In genomic region chr18:62205824-62206223, GRCh38 we compare ENCODE assay signal across 23 cellular contexts. TPM values are rescaled to one million over a fixed set of nuclear protein-coding genes. Genes with fewer than 3 reads are reported as not detected.
DNase-seq lines count a peak whose midpoint lies in the region; ATAC-seq, FAIRE-seq and TF ChIP-seq lines count a peak whose summit lies in the region.
"Had no signal": no experiment of that assay in that cellular context is flagged by ENCODE, and none has a peak within 500 bp of the region (broad histone marks: within the 10 kb centered on the region; RNA-seq: fewer than 3 reads in every experiment).

No MANE protein-coding gene starts in this region.

- peaks cover 91% of the 10 kb centered on the region for H3K79me2 ChIP-seq in Loucy (ENCODE audit: insufficient read depth, low read length)

- H4K20me1 ChIP-seq in Loucy (ENCODE audit: insufficient read depth, low read length, poor library complexity, severe bottlenecking) = peaks cover 34% of the 10 kb centered on the region

- H2AFZ ChIP-seq in Loucy (ENCODE audit: low read length) = no peak overlapping the region

- no peaks in the 10 kb centered on the region for H3K27me3 Mint-ChIP-seq in chondrocyte (ENCODE audit: low read depth)
- H3K27me3 Mint-ChIP-seq: CD4-positive, alpha-beta T cell had no signal

- H3K4me2 ChIP-seq in Loucy (ENCODE audit: low read depth, low read length, poor library complexity, severe bottlenecking) = peak overlapping the region; percentile 54
- H3K4me2 ChIP-seq: A549; BLaER1 treated with 17β-estradiol and CSF1 and Interleukin-3, amounts not matched to agents 10 nM and 100 nM had no signal

- TF ChIP-seq CTCF in Loucy (conservative IDR thresholded peaks at IDR 0.05; ENCODE audit: low read length) (no peak), chondrocyte (IDR thresholded peaks at IDR 0.05) (no peak)

- H3K4me3 ChIP-seq in Loucy (ENCODE audit: low read length, poor library complexity, severe bottlenecking) = no peak overlapping the region
- H3K4me3 ChIP-seq: A549; BLaER1 treated with 17β-estradiol and CSF1 and Interleukin-3, amounts not matched to agents 10 nM and 100 nM had no signal

- peaks cover 9% of the 10 kb centered on the region for H3K9me3 Mint-ChIP-seq in chondrocyte (ENCODE audit: low read depth)
- H3K9me3 Mint-ChIP-seq: CD4-positive, alpha-beta T cell; CD8-positive, alpha-beta memory T cell had no signal

- no peaks in the 10 kb centered on the region for H3F3A ChIP-seq in Loucy (ENCODE audit: low read depth)

- H3K9me3 ChIP-seq in Loucy (ENCODE audit: insufficient read depth, low read depth, low read length) = peaks cover 3% of the 10 kb centered on the region; the same call in 1 of the 2 replicates
- H3K9me3 ChIP-seq: BE2C had no signal

- peaks cover 29% of the 10 kb centered on the region for H3K4me1 ChIP-seq in Loucy (ENCODE audit: insufficient read depth, low read length, poor library complexity, severe bottlenecking)
- H3K4me1 ChIP-seq: A549, BE2C had no signal

- H3K9ac ChIP-seq in Loucy (ENCODE audit: low read depth, low read length, poor library complexity, severe bottlenecking) = no peak overlapping the region
- H3K9ac ChIP-seq: BLaER1 treated with 17β-estradiol and CSF1 and Interleukin-3, amounts not matched to agents 10 nM and 100 nM had no signal

- no peak for FAIRE-seq in H54 (lab: Jason Lieb, UNC)
- FAIRE-seq: A549, GM12891 had no signal

- H3K36me3 ChIP-seq in Loucy (ENCODE audit: insufficient read depth, low read length) = 0 out of 2 replicates have a peak, but pooled peaks cover 7% of the 10 kb centered on the region
- H3K36me3 ChIP-seq: BE2C had no signal

- no peak overlapping the region for H3K4me3 Mint-ChIP-seq in chondrocyte (ENCODE audit: unreplicated experiment)
- H3K4me3 Mint-ChIP-seq: CD14-positive monocyte; CD4-positive, alpha-beta T cell had no signal

- DNase-seq in chondrocyte (ENCODE audit: low spot score) (no peak), left colon (no peak), glomerular visceral epithelial cell (ENCODE audit: extremely low spot score) (no peak), H54 (ENCODE audit: insufficient read length, low spot score) (no peak), T-helper 1 cell (no peak)
- DNase-seq in activated CD8-positive, alpha-beta memory T cell treated with anti-CD3 and anti-CD28 coated beads for 24 hours = no peak
- DNase-seq: 8988T; ACHN; AML-193; BE2C; CD4-positive, alpha-beta T cell; CD8-positive, alpha-beta memory T cell; DMS 273 treated with DMSO at 0.1 percent for 48 hours; DMS79 treated with DMSO at 0.1 percent for 48 hours; GF-D8; GOT3; H7; HCEC 1CT had no signal

- H3K27ac Mint-ChIP-seq in chondrocyte (ENCODE audit: unreplicated experiment) = peak overlapping the region; percentile 2
- H3K27ac Mint-ChIP-seq: CD14-positive monocyte; CD4-positive, alpha-beta T cell had no signal

- no peaks in the 10 kb centered on the region for H3K9me2 ChIP-seq in Loucy (replicated peaks; ENCODE audit: low read depth, low read length)

- peak; percentile 18 for ATAC-seq in left colon
- ATAC-seq: A549 had no signal

- H3K27me3 ChIP-seq in Loucy (ENCODE audit: insufficient read depth, low read length, poor library complexity, severe bottlenecking) = no peaks in the 10 kb centered on the region
- H3K27me3 ChIP-seq: BE2C; BLaER1 treated with 17β-estradiol and CSF1 and Interleukin-3, amounts not matched to agents 10 nM and 100 nM had no signal

- TF ChIP-seq POLR2A in H54 (IDR thresholded peaks at IDR 0.05; ENCODE audit: low read depth, low read length) = no peak

- H3K36me3 Mint-ChIP-seq in chondrocyte (ENCODE audit: low read depth) = peaks cover 5% of the 10 kb centered on the region

- peaks cover 5% of the 10 kb centered on the region for H3K4me1 Mint-ChIP-seq in chondrocyte (ENCODE audit: low read depth)

- intact Hi-C loops in left colon (cut with DNase I, micrococcal nuclease) = no loop called here

RNA-seq across cellular contexts. Expression of gene RELCH, which starts 18.8 kb away (rescaled TPM):
- 15.2 to 22.6 TPM (median 16.2 TPM) in 3 replicates for total RNA-seq in chondrocyte
- 10 to 100 TPM; 46.9 to 61.1 TPM for total RNA-seq in left colon

RNA-seq across cellular contexts. Expression of gene PIGN, which starts 19.0 kb away (rescaled TPM):
- 27.3 to 37.2 TPM (median 28.0 TPM) in 3 replicates for total RNA-seq in chondrocyte
- 10 to 100 TPM; 35.7 to 46.6 TPM for total RNA-seq in left colon
